Comparison of ENCODE assay signal across 7 cellular contexts in the genomic region with DNA sequence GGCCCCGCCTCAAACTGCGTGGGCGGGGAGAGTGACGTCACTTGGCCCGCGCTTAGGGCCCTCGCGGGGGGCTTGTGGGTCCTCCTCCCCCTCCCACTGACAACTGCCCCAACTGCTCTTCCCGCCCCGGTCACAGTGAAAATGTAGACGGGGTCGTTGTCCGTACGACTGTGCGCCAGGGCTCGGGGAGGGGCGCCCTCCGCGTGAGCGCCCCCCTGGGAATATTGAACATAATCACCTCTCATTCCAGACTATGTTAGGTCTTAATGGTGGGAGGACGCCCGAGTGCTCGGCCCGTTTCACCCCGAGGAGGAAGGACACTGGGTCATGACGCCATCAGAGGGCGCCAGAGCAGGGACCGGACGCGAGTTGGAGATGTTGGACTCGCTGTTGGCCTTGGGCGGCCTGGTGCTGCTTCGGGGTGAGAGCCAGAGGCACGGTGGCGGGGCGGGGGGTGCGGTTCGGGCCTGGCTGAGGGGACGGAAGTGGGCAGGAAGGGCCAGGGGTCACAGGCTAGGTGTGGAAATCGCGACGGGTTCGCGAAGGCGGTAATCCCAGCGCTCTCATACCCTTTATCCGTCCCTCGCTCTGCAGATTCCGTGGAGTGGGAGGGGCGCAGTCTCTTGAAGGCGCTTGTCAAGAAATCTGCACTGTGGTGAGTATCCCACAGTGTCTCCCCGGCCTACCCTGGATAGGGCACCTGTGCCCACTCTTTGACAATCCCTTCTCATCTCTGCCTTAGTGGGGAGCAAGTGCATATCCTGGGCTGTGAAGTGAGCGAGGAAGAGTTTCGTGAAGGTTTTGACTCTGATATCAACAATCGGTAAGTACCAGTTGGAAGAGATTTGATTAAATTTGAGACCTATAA. TPM values are rescaled to one million over a fixed set of nuclear protein-coding genes. Genes with fewer than 3 reads are reported as not detected.
DNase-seq lines count a peak whose midpoint lies in the region; ATAC-seq and TF ChIP-seq lines count a peak whose summit lies in the region.

A gene with protein sequence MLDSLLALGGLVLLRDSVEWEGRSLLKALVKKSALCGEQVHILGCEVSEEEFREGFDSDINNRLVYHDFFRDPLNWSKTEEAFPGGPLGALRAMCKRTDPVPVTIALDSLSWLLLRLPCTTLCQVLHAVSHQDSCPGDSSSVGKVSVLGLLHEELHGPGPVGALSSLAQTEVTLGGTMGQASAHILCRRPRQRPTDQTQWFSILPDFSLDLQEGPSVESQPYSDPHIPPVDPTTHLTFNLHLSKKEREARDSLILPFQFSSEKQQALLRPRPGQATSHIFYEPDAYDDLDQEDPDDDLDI (plus strand): TSS at position 40 of the 868 bp plus-strand sequence. CDS start 336 bp downstream, at position 376.

- H3K4me3 ChIP-seq in gastrocnemius medialis: peak within 1 kb of the TSS; percentile 69 to 98 (median 81)

- in situ Hi-C loops in gastrocnemius medialis (cut with MboI; ENCODE audit: low sequenced_read_pairs in 4 of 4): loop anchor here in 1 of 4 donors (10.0 kb wide), 1 partner anchor 52 kb away; the partner anchor contains the start of gene EIF5A

- H3K27me3 ChIP-seq in gastrocnemius medialis: no peaks in the 10 kb centered on the region

- H3K9me3 ChIP-seq in gastrocnemius medialis: no peaks in the 10 kb centered on the region

- ATAC-seq in GM18502 (IDR thresholded peaks at IDR 0.05; ENCODE audit: poor library complexity, unreplicated experiment) (peak; percentile 59), HG02852 (IDR thresholded peaks at IDR 0.05; ENCODE audit: unreplicated experiment) (peak; percentile 58), gastrocnemius medialis (peak; percentile 58 to 61)

- TF ChIP-seq POLR2A in gastrocnemius medialis (IDR thresholded peaks at IDR 0.05): peak in 1 of 2 donors; percentile 70

- peaks cover 0 to 32% of the 10 kb centered on the region in 2 donors for H3K36me3 ChIP-seq in gastrocnemius medialis

- intact Hi-C loops in gastrocnemius medialis (cut with DNase I; ENCODE audit: low total_unique reads): loop anchor here (2.0 to 5.0 kb wide), 4 partner anchors 28 to 435 kb away; partner anchors contain the start of genes EIF5A, SLC2A4, TP53 and WRAP53

- peak; percentile 63 for DNase-seq in NCI-H1436 treated with DMSO at 0.1 percent for 48 hours (lab: John Stamatoyannopoulos, UW)
- peak; percentile 62 to 93 (median 81) for DNase-seq in T-helper 2 cell
- peak; percentile 97 for DNase-seq in astrocyte of the hippocampus (ENCODE audit: low read depth, low spot score)
- peak; percentile 89 to 91 for DNase-seq in hippocampal formation (lab: John Stamatoyannopoulos, UW)
- DNase-seq in gastrocnemius medialis: peak; percentile 86 to 92

- peak within 1 kb of the TSS; percentile 98 to 100 (median 98) for H3K27ac ChIP-seq in gastrocnemius medialis

- peak in 3 of 5 experiments; percentile 36 to 54 (median 40) for TF ChIP-seq CTCF in gastrocnemius medialis (IDR thresholded peaks at IDR 0.05 in 4 of 5, conservative IDR thresholded peaks at IDR 0.05 in 1 of 5)

- peaks cover 39 to 43% of the 10 kb centered on the region in 2 donors for H3K4me1 ChIP-seq in gastrocnemius medialis

RNA-seq across cellular contexts. Expression of the gene that starts here (rescaled TPM):
- total RNA-seq in gastrocnemius medialis: 10 to 100 TPM; 13.3 to 52.7 (median 26.7) TPM

Comparison
In these comparisons a context has a peak if more than half of its experiments do, and no peak if none do; other contexts are left out.
1. Peak in every context shown above with its lines: DNase-seq, ATAC-seq, H3K4me3 ChIP-seq and H3K27ac ChIP-seq.